ENCODE assay signal across 8 cellular contexts in genomic region chr5:180070726-180071417, GRCh38. TPM values are rescaled to one million over a fixed set of nuclear protein-coding genes. Genes with fewer than 3 reads are reported as not detected.
DNase-seq lines count a peak whose midpoint lies in the region; ATAC-seq and TF ChIP-seq lines count a peak whose summit lies in the region.

No MANE protein-coding gene starts in this region.

- POLR2A ChIA-PET in CD4-positive, alpha-beta memory T cell (lab: Charles Lee; ENCODE audit: partially characterized antibody), result interaction anchor here (0.7 to 2.1 kb wide), 2 partner anchors 18 to 20 kb away, joined by 3 to 7 read pairs; no protein-coding TSS in a partner anchor
- POLR2A ChIA-PET in HEK293T (lab: Yijun Ruan, JAX), result interaction anchor here (0.6 to 1.1 kb wide), 5 partner anchors 8 to 63 kb away, joined by 3 to 4 read pairs (median 3); no protein-coding TSS in a partner anchor

- no peaks in the 10 kb centered on the region for H3K27me3 ChIP-seq in CD4-positive, alpha-beta memory T cell (ENCODE audit: insufficient read depth, low read length)
- H3K27me3 ChIP-seq in mammary epithelial cell (ENCODE audit: insufficient read depth, low read length) (no peaks in the 10 kb centered on the region), iPS-20b (ENCODE audit: insufficient read depth, low read length) (peaks cover 45% of the 10 kb centered on the region)

- no peaks in the 10 kb centered on the region for H3K36me3 ChIP-seq in CD4-positive, alpha-beta memory T cell (ENCODE audit: insufficient read depth, low read length)
- H3K36me3 ChIP-seq in mammary epithelial cell (ENCODE audit: insufficient read depth, low read length) (no peaks in the 10 kb centered on the region), iPS-20b (ENCODE audit: insufficient read depth, low read depth, low read length) (no peaks in the 10 kb centered on the region)

- CTCF ChIA-PET in CD4-positive, alpha-beta memory T cell (lab: Charles Lee; ENCODE audit: partially characterized antibody), result interaction anchor here (1.2 to 2.2 kb wide), 2 partner anchors 20 to 308 kb away, joined by 3 to 9 read pairs; no protein-coding TSS in a partner anchor
- CTCF ChIA-PET in HEK293T (lab: Yijun Ruan, JAX), result no interaction called here
- CTCF ChIA-PET in mammary epithelial cell (lab: Charles Lee; ENCODE audit: low non-redundant PET), result interaction anchor here (0.5 kb wide), 1 partner anchor 368 kb away, joined by 3 read pairs; no protein-coding TSS in a partner anchor

- dilution Hi-C loops in mammary epithelial cell (cut with HindIII; ENCODE audit: low sequenced_read_pairs), result no loop called here

- H3K9ac ChIP-seq in mammary epithelial cell (ENCODE audit: insufficient read depth, low read length) (peak overlapping the region; percentile 60), iPS-20b (ENCODE audit: low read depth, low read length) (peak overlapping the region; percentile 83)

- H3K4me2 ChIP-seq in mammary epithelial cell (ENCODE audit: insufficient read depth, low read depth, low read length), result peak overlapping the region; percentile 97

- H2AFZ ChIP-seq in mammary epithelial cell (ENCODE audit: low read depth, low read length), result peak overlapping the region; percentile 100

- H3K27me3 Mint-ChIP-seq in CD4-positive, alpha-beta memory T cell, result peaks cover 0 to 2% of the 10 kb centered on the region in 2 donors

- peaks cover 18 to 35% (median 25%) of the 10 kb centered on the region in 4 donors for H3K4me1 Mint-ChIP-seq in CD4-positive, alpha-beta memory T cell

- peak; percentile 32 for ATAC-seq in sciatic nerve
- no peak for ATAC-seq in HG03432 (IDR thresholded peaks at IDR 0.05; ENCODE audit: unreplicated experiment)

- no peak for TF ChIP-seq CTCF in mammary epithelial cell (conservative IDR thresholded peaks at IDR 0.05 in 1 of 2, IDR thresholded peaks at IDR 0.05 in 1 of 2; ENCODE audit: extremely low read depth in 1 of 2, insufficient read depth in 1 of 2, low read depth in 1 of 2, low read length in 2 of 2)

- H3K4me1 ChIP-seq in CD4-positive, alpha-beta memory T cell (ENCODE audit: insufficient read depth, low read length), result peaks cover 22% of the 10 kb centered on the region
- H3K4me1 ChIP-seq in mammary epithelial cell (ENCODE audit: insufficient read depth, low read length) (peaks cover 16% of the 10 kb centered on the region), iPS-20b (ENCODE audit: insufficient read depth, low read length) (peaks cover 31% of the 10 kb centered on the region)

- peaks cover 0 to 4% of the 10 kb centered on the region in 2 donors for H3K36me3 Mint-ChIP-seq in CD4-positive, alpha-beta memory T cell

- peaks cover 44% of the 10 kb centered on the region for H3K79me2 ChIP-seq in mammary epithelial cell (ENCODE audit: insufficient read depth, low read length)

- TSS peak; percentile 19 for BruUV-seq in mammary epithelial cell (replicated peaks; lab: Mats Ljungman, UMichigan)

- H3K4me3 Mint-ChIP-seq in CD4-positive, alpha-beta memory T cell, result peak overlapping the region; percentile 76 to 93 (median 89)

- H3K27ac Mint-ChIP-seq in CD4-positive, alpha-beta memory T cell, result peak overlapping the region; percentile 49 to 87 (median 70)

- peak overlapping the region; percentile 37 to 50 for H3K4me3 ChIP-seq in CD4-positive, alpha-beta memory T cell (ENCODE audit: low read length in 2 of 2)
- H3K4me3 ChIP-seq in mammary epithelial cell (replicated peaks in 1 of 3; ENCODE audit: insufficient read depth in 1 of 3, low read depth in 2 of 3, low read length in 3 of 3), result peak overlapping the region; percentile 62 to 94 (median 89)
- peak overlapping the region; percentile 86 for H3K4me3 ChIP-seq in iPS-20b (ENCODE audit: low read length)

- intact Hi-C loops in CD4-positive, alpha-beta memory T cell (cut with micrococcal nuclease), result loop anchor here (5.0 kb wide), 4 partner anchors 164 to 519 kb away; partner anchors contain the start of genes MRNIP, RUFY1 and TBC1D9B
- intact Hi-C loops in mammary epithelial cell (cut with micrococcal nuclease) (loop anchor here (1.0 to 5.0 kb wide), 3 partner anchors 15 to 164 kb away; partner anchors contain the start of gene TBC1D9B), sciatic nerve (cut with DNase I) (no loop called here)

- H4K20me1 ChIP-seq in mammary epithelial cell (ENCODE audit: insufficient read depth, low read length), result no peaks in the 10 kb centered on the region

- H3K27ac ChIP-seq in CD4-positive, alpha-beta memory T cell (ENCODE audit: low read depth, low read length), result no peak overlapping the region
- H3K27ac ChIP-seq in mammary epithelial cell (ENCODE audit: insufficient read depth, low read depth, low read length) (peak overlapping the region; percentile 41), iPS-20b (ENCODE audit: low read length) (no peak overlapping the region)

- WGBS in mammary epithelial cell (ENCODE audit: low coverage, missing lambda C conversion rate), result 4% methylated on average over 22 of the region's 33 CpGs

- peak in 2 of 5 donors; percentile 15 to 19 for DNase-seq in CD4-positive, alpha-beta memory T cell
- DNase-seq in HEK293T (ENCODE audit: extremely low spot score) (peak; percentile 52), RKO (ENCODE audit: low spot score) (peak; percentile 64), mammary epithelial cell (peak; percentile 64), sciatic nerve (ENCODE audit: low spot score) (peak; percentile 70), activated gamma-delta T cell treated with Interleukin-2 at 50 U/mL for 16 hours (no peak)

- no peaks in the 10 kb centered on the region for H3K9me3 ChIP-seq in CD4-positive, alpha-beta memory T cell (ENCODE audit: control insufficient read depth in 1 of 2, low read length in 2 of 2)
- H3K9me3 ChIP-seq in mammary epithelial cell (replicated peaks; ENCODE audit: insufficient read depth, low read length), result peaks cover 10% of the 10 kb centered on the region
- H3K9me3 ChIP-seq in iPS-20b (ENCODE audit: insufficient read depth, low read depth, low read length), result peaks cover 9% of the 10 kb centered on the region

- in situ Hi-C loops in mammary epithelial cell (cut with MboI; ENCODE audit: low sequenced_read_pairs in 2 of 2), result no loop called here

- no peaks in the 10 kb centered on the region for H3K9me3 Mint-ChIP-seq in CD4-positive, alpha-beta memory T cell

TF ChIP-seq in HEK293T, 16 proteins besides CTCF, POLR2A, EP300 and RAD21:
- no peak for TF ChIP-seq FOXM1 (IDR thresholded peaks at IDR 0.05; ENCODE audit: borderline replicate concordance)
- peak; percentile 72 for TF ChIP-seq L3MBTL2 (conservative IDR thresholded peaks at IDR 0.05)

RNA-seq across cellular contexts. Expression of gene RNF130, which starts 0.7 kb away (rescaled TPM):
- 10 to 100 TPM; 18.1 to 21.2 TPM for total RNA-seq in CD4-positive, alpha-beta memory T cell
- polyA plus RNA-seq in CD4-positive, alpha-beta memory T cell, result 10 to 100 TPM; 16.8 to 18.0 TPM
- total RNA-seq in mammary epithelial cell (10 to 100 TPM; 13.3 to 18.4 TPM), sciatic nerve (118 TPM)
- 14.8 TPM for polyA plus RNA-seq in mammary epithelial cell
- polyA minus RNA-seq in mammary epithelial cell, result 15.6 TPM
